ENCODE assay signal across 15 cellular contexts in the genomic region with DNA sequence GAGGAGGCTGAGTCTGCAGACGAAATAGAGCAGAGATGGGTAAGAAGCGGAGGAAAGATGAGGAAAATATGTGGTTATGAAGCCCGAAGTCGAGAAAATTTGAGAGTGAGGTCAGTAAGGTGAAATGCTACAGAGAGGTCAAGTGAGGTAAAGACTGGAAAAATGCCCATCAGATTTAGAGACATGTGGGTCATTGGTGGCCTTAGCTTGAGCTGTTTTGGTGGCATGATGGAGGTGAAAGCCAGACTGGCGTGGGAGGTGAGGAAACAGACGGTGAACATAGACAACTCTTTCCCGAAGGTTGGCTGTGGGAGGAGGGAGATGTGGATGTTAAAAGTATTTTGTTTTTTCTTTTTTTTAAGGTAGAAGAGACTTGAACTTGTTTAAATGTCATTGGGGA.
"Had no signal": no experiment of that assay in that cellular context is flagged by ENCODE, and none has a peak within 500 bp of the region (broad histone marks: within the 10 kb centered on the region; RNA-seq: fewer than 3 reads in every experiment).

No MANE protein-coding gene starts in this region.

- FAIRE-seq: frontal cortex, small intestine had no signal

- H3K36me3 ChIP-seq: neutrophil, thoracic aorta, uterus, WERI-Rb-1 had no signal

- H3K4me3 ChIP-seq: thoracic aorta, uterus had no signal

- H3K27ac ChIP-seq: neutrophil, WERI-Rb-1 had no signal

- H3K27me3 ChIP-seq: neutrophil, uterus had no signal

- DNase-seq: activated CD4-positive, alpha-beta T cell treated with anti-CD3 and anti-CD28 coated beads, Interleukin-2, amount 50 U/mL, for 48 hours; activated naive CD4-positive, alpha-beta T cell treated with anti-CD3 and anti-CD28 coated beads for 36 hours; activated naive CD8-positive, alpha-beta T cell treated with anti-CD3 and anti-CD28 coated beads, Interleukin-2, amount 50 U/mL, for 24 hours; effector memory CD4-positive, alpha-beta T cell; mesendoderm; natural killer cell; retina; small intestine; stimulated activated naive CD8-positive, alpha-beta T cell treated with anti-CD3 and anti-CD28 coated beads, Interleukin-15, Interleukin-2, amounts not matched to agents 100 U/mL and 50 U/mL, for 24 hours; T-helper 17 cell; uterus; WERI-Rb-1 had no signal

- H3K9me3 ChIP-seq: neutrophil, thoracic aorta, uterus had no signal
